ENCODE assay signal across 1 cellular context in genomic region chrX:11351375-11352295, GRCh38.
TF ChIP-seq lines count a peak whose summit lies in the region.

No MANE protein-coding gene starts in this region.

TF ChIP-seq in HepG2, 621 proteins besides CTCF, POLR2A, EP300 and RAD21 (continued from another document):
- TF ChIP-seq ZNF318 (CRISPR knock-in tag; IDR thresholded peaks at IDR 0.05) (no peak), ZBTB4 (CRISPR knock-in tag; IDR thresholded peaks at IDR 0.05; ENCODE audit: borderline replicate concordance) (no peak), ZFP41 (CRISPR knock-in tag; IDR thresholded peaks at IDR 0.05; ENCODE audit: borderline replicate concordance) (no peak), SRY (CRISPR knock-in tag; IDR thresholded peaks at IDR 0.05) (no peak), ZBTB21 (CRISPR knock-in tag; IDR thresholded peaks at IDR 0.05) (no peak), ZNF17 (CRISPR knock-in tag; IDR thresholded peaks at IDR 0.05) (no peak), JARID2 (CRISPR knock-in tag; IDR thresholded peaks at IDR 0.05; ENCODE audit: insufficient replicate concordance) (no peak), HOXA3 (CRISPR knock-in tag; IDR thresholded peaks at IDR 0.05) (no peak)
